8 cellular contexts compared by ENCODE assay signal in genomic region chr1:6108937-6109636, GRCh38.
DNase-seq lines count a peak whose midpoint lies in the region; ATAC-seq and TF ChIP-seq lines count a peak whose summit lies in the region.

No MANE protein-coding gene starts in this region.

- H3K9ac ChIP-seq in KMS-11: no peak overlapping the region

- H3K36me3 ChIP-seq in KMS-11 (ENCODE audit: insufficient read depth): no peaks in the 10 kb centered on the region
- H3K36me3 ChIP-seq in SJCRH30: no peaks in the 10 kb centered on the region
- H3K36me3 ChIP-seq in osteoblast (ENCODE audit: insufficient read depth, low read length): no peaks in the 10 kb centered on the region

- no peaks in the 10 kb centered on the region for H3K79me2 ChIP-seq in KMS-11 (ENCODE audit: insufficient read depth, low read depth)
- H3K79me2 ChIP-seq in osteoblast (ENCODE audit: insufficient read depth, low read length): no peaks in the 10 kb centered on the region

- peak; percentile 71 for DNase-seq in activated CD4-positive, alpha-beta T cell treated with anti-CD3 and anti-CD28 coated beads for 48 hours
- DNase-seq in activated CD4-positive, alpha-beta T cell treated with anti-CD3 and anti-CD28 coated beads for 4 hours: no peak
- peak; percentile 47 to 48 for DNase-seq in SJCRH30
- DNase-seq in effector CD4-positive, alpha-beta T cell: peak; percentile 17
- DNase-seq in osteoblast (ENCODE audit: insufficient read length, low spot score, missing footprints): peak; percentile 98
- DNase-seq in OCI-M2 (lab: John Stamatoyannopoulos, UW; ENCODE audit: unreplicated experiment): no peak

- no peak overlapping the region for H2AFZ ChIP-seq in KMS-11 (ENCODE audit: low read depth)
- H2AFZ ChIP-seq in osteoblast (ENCODE audit: low read length): no peak overlapping the region

- no peak overlapping the region for H3K4me3 ChIP-seq in KMS-11 (IDR thresholded peaks at IDR 0.05; ENCODE audit: insufficient read depth, low read depth, low read length)
- no peak overlapping the region for H3K4me3 ChIP-seq in SJCRH30
- H3K4me3 ChIP-seq in osteoblast (ENCODE audit: insufficient read depth, low read length): no peak overlapping the region

- H3K4me1 ChIP-seq in KMS-11 (ENCODE audit: low read depth, poor library complexity, severe bottlenecking) (no peaks in the 10 kb centered on the region), SJCRH30 (peaks cover 2% of the 10 kb centered on the region; the same call in 1 of the 2 replicates), osteoblast (ENCODE audit: insufficient read depth, low read length) (no peaks in the 10 kb centered on the region)

- H3K4me2 ChIP-seq in KMS-11: no peak overlapping the region
- no peak overlapping the region for H3K4me2 ChIP-seq in osteoblast (ENCODE audit: insufficient read depth, low read length)

- no peaks in the 10 kb centered on the region; the same call in 1 of the 2 replicates for H3K9me3 ChIP-seq in SJCRH30 (replicated peaks)
- no peaks in the 10 kb centered on the region for H3K9me3 ChIP-seq in osteoblast (ENCODE audit: low read depth, low read length)

- H3K27ac ChIP-seq in KMS-11: no peak overlapping the region
- H3K27ac ChIP-seq in SJCRH30: no peak overlapping the region
- no peak overlapping the region for H3K27ac ChIP-seq in osteoblast (ENCODE audit: low read depth, low read length)

- H4K20me1 ChIP-seq in KMS-11 (ENCODE audit: insufficient read depth) (no peaks in the 10 kb centered on the region), osteoblast (ENCODE audit: insufficient read depth, low read length) (no peaks in the 10 kb centered on the region)

- TF ChIP-seq CTCF in KMS-11 (conservative IDR thresholded peaks at IDR 0.05; ENCODE audit: low read depth, low read length): peak; percentile 70
- TF ChIP-seq CTCF in osteoblast (IDR thresholded peaks at IDR 0.05; ENCODE audit: extremely low read depth, low read depth, low read length): peak; percentile 62

- peaks cover 62% of the 10 kb centered on the region for H3K27me3 ChIP-seq in KMS-11 (ENCODE audit: insufficient read depth, low read depth)
- H3K27me3 ChIP-seq in SJCRH30: peaks cover 17% of the 10 kb centered on the region
- no peaks in the 10 kb centered on the region for H3K27me3 ChIP-seq in osteoblast (ENCODE audit: insufficient read depth, low read length)

- ATAC-seq in HG02852 (IDR thresholded peaks at IDR 0.05; ENCODE audit: unreplicated experiment): no peak

Comparison
In these comparisons a context has a peak if more than half of its experiments do, and no peak if none do; other contexts are left out.
1. DNase-seq: peak in activated CD4-positive, alpha-beta T cell treated with anti-CD3 and anti-CD28 coated beads for 48 hours (single experiment), SJCRH30 (2 of 2), effector CD4-positive, alpha-beta T cell (single experiment) and osteoblast (single experiment); none in activated CD4-positive, alpha-beta T cell treated with anti-CD3 and anti-CD28 coated beads for 4 hours (0 of 2) and OCI-M2 (single experiment).